In the genomic region with DNA sequence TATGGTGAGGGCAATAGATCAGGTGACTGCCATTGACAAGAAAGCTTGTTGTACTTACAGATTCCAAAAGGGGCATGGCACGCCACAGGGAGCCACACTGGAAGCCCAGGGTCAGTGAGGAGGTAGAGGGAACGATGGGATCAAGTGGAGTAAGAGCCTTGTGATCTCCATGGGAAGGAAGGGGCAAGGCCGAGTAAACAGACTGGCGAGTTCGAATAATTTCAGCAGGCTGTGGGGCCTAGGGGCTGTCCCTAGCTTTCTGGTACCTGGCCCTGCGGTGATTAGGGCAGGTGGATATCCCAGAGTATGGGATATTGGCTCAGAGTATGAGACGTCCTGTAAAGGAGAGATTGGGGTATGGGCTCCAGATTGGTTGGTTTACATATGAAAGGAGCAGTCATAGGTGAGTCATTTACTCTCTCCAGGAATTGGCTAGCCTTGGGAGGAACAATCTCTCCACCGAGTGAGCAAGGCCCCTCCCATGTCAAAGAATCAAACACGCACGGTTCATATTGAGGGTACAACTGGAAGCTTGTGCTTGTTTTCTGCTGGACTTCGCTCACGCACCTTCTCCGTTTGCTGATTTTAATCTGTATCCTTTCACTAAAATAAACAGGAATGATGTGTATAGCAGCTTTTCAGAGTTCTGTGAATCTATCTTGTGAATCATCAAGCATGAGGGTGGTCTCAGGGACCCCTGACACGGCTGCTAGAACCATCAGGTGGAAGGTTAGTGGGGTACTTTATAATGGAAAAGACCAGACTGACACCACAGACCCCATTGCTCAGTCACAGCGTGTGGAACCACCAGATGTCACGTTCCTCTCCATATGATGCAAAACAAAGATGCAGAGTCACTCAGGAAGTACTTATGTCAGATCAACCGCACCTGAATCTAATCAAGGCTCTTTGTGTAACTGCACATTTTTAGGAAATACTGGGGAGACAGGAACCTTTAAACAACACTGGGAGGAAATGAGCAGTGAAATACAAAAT, we compare ENCODE assay signal across 1 cellular context.
A peak's percentile ranks its signal among the peaks of the same experiment; 100 is the strongest.
TF ChIP-seq lines count a peak whose summit lies in the region.

No MANE protein-coding gene starts in this region.

TF ChIP-seq in K562, 482 proteins besides CTCF, POLR2A, EP300 and RAD21 (continued from another document and continues in another):
- TF ChIP-seq, protein P1, sequence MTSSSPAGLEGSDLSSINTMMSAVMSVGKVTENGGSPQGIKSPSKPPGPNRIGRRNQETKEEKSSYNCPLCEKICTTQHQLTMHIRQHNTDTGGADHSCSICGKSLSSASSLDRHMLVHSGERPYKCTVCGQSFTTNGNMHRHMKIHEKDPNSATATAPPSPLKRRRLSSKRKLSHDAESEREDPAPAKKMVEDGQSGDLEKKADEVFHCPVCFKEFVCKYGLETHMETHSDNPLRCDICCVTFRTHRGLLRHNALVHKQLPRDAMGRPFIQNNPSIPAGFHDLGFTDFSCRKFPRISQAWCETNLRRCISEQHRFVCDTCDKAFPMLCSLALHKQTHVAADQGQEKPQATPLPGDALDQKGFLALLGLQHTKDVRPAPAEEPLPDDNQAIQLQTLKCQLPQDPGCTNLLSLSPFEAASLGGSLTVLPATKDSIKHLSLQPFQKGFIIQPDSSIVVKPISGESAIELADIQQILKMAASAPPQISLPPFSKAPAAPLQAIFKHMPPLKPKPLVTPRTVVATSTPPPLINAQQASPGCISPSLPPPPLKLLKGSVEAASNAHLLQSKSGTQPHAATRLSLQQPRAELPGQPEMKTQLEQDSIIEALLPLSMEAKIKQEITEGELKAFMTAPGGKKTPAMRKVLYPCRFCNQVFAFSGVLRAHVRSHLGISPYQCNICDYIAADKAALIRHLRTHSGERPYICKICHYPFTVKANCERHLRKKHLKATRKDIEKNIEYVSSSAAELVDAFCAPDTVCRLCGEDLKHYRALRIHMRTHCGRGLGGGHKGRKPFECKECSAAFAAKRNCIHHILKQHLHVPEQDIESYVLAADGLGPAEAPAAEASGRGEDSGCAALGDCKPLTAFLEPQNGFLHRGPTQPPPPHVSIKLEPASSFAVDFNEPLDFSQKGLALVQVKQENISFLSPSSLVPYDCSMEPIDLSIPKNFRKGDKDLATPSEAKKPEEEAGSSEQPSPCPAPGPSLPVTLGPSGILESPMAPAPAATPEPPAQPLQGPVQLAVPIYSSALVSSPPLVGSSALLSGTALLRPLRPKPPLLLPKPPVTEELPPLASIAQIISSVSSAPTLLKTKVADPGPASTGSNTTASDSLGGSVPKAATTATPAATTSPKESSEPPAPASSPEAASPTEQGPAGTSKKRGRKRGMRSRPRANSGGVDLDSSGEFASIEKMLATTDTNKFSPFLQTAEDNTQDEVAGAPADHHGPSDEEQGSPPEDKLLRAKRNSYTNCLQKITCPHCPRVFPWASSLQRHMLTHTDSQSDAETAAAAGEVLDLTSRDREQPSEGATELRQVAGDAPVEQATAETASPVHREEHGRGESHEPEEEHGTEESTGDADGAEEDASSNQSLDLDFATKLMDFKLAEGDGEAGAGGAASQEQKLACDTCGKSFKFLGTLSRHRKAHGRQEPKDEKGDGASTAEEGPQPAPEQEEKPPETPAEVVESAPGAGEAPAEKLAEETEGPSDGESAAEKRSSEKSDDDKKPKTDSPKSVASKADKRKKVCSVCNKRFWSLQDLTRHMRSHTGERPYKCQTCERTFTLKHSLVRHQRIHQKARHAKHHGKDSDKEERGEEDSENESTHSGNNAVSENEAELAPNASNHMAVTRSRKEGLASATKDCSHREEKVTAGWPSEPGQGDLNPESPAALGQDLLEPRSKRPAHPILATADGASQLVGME (CRISPR knock-in tag; IDR thresholded peaks at IDR 0.05): no peak
- TF ChIP-seq BCOR (IDR thresholded peaks at IDR 0.05): no peak
- TF ChIP-seq, protein P2, sequence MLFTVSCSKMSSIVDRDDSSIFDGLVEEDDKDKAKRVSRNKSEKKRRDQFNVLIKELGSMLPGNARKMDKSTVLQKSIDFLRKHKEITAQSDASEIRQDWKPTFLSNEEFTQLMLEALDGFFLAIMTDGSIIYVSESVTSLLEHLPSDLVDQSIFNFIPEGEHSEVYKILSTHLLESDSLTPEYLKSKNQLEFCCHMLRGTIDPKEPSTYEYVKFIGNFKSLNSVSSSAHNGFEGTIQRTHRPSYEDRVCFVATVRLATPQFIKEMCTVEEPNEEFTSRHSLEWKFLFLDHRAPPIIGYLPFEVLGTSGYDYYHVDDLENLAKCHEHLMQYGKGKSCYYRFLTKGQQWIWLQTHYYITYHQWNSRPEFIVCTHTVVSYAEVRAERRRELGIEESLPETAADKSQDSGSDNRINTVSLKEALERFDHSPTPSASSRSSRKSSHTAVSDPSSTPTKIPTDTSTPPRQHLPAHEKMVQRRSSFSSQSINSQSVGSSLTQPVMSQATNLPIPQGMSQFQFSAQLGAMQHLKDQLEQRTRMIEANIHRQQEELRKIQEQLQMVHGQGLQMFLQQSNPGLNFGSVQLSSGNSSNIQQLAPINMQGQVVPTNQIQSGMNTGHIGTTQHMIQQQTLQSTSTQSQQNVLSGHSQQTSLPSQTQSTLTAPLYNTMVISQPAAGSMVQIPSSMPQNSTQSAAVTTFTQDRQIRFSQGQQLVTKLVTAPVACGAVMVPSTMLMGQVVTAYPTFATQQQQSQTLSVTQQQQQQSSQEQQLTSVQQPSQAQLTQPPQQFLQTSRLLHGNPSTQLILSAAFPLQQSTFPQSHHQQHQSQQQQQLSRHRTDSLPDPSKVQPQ (CRISPR knock-in tag; IDR thresholded peaks at IDR 0.05; ENCODE audit: borderline replicate concordance): no peak
- no peak for TF ChIP-seq DIDO1 (tag; IDR thresholded peaks at IDR 0.05; ENCODE audit: low read depth)
- peak; percentile 30; the same call in 1 of the 2 replicates for TF ChIP-seq FOXJ2 (tag; IDR thresholded peaks at IDR 0.05)
- TF ChIP-seq L3MBTL2 (IDR thresholded peaks at IDR 0.05): peak; percentile 89
- no peak for TF ChIP-seq CREB1 (IDR thresholded peaks at IDR 0.05)
- TF ChIP-seq CREB1 (CRISPR knock-in tag; IDR thresholded peaks at IDR 0.05): no peak
- TF ChIP-seq GATAD2A (IDR thresholded peaks at IDR 0.05): no peak; the same call in 1 of the 2 replicates
- TF ChIP-seq, protein P3, sequence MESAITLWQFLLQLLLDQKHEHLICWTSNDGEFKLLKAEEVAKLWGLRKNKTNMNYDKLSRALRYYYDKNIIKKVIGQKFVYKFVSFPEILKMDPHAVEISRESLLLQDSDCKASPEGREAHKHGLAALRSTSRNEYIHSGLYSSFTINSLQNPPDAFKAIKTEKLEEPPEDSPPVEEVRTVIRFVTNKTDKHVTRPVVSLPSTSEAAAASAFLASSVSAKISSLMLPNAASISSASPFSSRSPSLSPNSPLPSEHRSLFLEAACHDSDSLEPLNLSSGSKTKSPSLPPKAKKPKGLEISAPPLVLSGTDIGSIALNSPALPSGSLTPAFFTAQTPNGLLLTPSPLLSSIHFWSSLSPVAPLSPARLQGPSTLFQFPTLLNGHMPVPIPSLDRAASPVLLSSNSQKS (CRISPR knock-in tag; IDR thresholded peaks at IDR 0.05): no peak
- TF ChIP-seq PPARD (CRISPR knock-in tag; IDR thresholded peaks at IDR 0.05): no peak
- TF ChIP-seq CBX8 (IDR thresholded peaks at IDR 0.05; ENCODE audit: borderline replicate concordance, extremely low read depth, low read depth, low read length, poor library complexity, severe bottlenecking): no peak
- TF ChIP-seq, protein P4, sequence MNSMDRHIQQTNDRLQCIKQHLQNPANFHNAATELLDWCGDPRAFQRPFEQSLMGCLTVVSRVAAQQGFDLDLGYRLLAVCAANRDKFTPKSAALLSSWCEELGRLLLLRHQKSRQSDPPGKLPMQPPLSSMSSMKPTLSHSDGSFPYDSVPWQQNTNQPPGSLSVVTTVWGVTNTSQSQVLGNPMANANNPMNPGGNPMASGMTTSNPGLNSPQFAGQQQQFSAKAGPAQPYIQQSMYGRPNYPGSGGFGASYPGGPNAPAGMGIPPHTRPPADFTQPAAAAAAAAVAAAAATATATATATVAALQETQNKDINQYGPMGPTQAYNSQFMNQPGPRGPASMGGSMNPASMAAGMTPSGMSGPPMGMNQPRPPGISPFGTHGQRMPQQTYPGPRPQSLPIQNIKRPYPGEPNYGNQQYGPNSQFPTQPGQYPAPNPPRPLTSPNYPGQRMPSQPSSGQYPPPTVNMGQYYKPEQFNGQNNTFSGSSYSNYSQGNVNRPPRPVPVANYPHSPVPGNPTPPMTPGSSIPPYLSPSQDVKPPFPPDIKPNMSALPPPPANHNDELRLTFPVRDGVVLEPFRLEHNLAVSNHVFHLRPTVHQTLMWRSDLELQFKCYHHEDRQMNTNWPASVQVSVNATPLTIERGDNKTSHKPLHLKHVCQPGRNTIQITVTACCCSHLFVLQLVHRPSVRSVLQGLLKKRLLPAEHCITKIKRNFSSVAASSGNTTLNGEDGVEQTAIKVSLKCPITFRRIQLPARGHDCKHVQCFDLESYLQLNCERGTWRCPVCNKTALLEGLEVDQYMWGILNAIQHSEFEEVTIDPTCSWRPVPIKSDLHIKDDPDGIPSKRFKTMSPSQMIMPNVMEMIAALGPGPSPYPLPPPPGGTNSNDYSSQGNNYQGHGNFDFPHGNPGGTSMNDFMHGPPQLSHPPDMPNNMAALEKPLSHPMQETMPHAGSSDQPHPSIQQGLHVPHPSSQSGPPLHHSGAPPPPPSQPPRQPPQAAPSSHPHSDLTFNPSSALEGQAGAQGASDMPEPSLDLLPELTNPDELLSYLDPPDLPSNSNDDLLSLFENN (IDR thresholded peaks at IDR 0.05; ENCODE audit: low read depth in 2 of 2, low read length in 2 of 2): no peak
- TF ChIP-seq HIVEP1 (CRISPR knock-in tag; IDR thresholded peaks at IDR 0.05): no peak
- TF ChIP-seq, protein P5, sequence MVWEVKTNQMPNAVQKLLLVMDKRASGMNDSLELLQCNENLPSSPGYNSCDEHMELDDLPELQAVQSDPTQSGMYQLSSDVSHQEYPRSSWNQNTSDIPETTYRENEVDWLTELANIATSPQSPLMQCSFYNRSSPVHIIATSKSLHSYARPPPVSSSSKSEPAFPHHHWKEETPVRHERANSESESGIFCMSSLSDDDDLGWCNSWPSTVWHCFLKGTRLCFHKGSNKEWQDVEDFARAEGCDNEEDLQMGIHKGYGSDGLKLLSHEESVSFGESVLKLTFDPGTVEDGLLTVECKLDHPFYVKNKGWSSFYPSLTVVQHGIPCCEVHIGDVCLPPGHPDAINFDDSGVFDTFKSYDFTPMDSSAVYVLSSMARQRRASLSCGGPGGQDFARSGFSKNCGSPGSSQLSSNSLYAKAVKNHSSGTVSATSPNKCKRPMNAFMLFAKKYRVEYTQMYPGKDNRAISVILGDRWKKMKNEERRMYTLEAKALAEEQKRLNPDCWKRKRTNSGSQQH (CRISPR knock-in tag; IDR thresholded peaks at IDR 0.05): no peak
- TF ChIP-seq FIP1L1 (IDR thresholded peaks at IDR 0.05; ENCODE audit: low read depth, low read length, poor library complexity, severe bottlenecking): no peak
- no peak for TF ChIP-seq ARNT (IDR thresholded peaks at IDR 0.05)
- TF ChIP-seq KAT7 (CRISPR knock-in tag; IDR thresholded peaks at IDR 0.05; ENCODE audit: borderline replicate concordance): no peak
- no peak for TF ChIP-seq KLF16 (IDR thresholded peaks at IDR 0.05)
- 0 out of 2 replicates have a peak, but pooled peaks have one; percentile 16 for TF ChIP-seq IFI16 (CRISPR knock-in tag; IDR thresholded peaks at IDR 0.05)
- TF ChIP-seq, protein P6, sequence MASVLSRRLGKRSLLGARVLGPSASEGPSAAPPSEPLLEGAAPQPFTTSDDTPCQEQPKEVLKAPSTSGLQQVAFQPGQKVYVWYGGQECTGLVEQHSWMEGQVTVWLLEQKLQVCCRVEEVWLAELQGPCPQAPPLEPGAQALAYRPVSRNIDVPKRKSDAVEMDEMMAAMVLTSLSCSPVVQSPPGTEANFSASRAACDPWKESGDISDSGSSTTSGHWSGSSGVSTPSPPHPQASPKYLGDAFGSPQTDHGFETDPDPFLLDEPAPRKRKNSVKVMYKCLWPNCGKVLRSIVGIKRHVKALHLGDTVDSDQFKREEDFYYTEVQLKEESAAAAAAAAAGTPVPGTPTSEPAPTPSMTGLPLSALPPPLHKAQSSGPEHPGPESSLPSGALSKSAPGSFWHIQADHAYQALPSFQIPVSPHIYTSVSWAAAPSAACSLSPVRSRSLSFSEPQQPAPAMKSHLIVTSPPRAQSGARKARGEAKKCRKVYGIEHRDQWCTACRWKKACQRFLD (CRISPR knock-in tag; IDR thresholded peaks at IDR 0.05): peak; percentile 88; the same call in 1 of the 2 replicates
- peak; percentile 86 for TF ChIP-seq ETV1 (tag; conservative IDR thresholded peaks at IDR 0.05; ENCODE audit: low read depth)
- TF ChIP-seq, protein P7, sequence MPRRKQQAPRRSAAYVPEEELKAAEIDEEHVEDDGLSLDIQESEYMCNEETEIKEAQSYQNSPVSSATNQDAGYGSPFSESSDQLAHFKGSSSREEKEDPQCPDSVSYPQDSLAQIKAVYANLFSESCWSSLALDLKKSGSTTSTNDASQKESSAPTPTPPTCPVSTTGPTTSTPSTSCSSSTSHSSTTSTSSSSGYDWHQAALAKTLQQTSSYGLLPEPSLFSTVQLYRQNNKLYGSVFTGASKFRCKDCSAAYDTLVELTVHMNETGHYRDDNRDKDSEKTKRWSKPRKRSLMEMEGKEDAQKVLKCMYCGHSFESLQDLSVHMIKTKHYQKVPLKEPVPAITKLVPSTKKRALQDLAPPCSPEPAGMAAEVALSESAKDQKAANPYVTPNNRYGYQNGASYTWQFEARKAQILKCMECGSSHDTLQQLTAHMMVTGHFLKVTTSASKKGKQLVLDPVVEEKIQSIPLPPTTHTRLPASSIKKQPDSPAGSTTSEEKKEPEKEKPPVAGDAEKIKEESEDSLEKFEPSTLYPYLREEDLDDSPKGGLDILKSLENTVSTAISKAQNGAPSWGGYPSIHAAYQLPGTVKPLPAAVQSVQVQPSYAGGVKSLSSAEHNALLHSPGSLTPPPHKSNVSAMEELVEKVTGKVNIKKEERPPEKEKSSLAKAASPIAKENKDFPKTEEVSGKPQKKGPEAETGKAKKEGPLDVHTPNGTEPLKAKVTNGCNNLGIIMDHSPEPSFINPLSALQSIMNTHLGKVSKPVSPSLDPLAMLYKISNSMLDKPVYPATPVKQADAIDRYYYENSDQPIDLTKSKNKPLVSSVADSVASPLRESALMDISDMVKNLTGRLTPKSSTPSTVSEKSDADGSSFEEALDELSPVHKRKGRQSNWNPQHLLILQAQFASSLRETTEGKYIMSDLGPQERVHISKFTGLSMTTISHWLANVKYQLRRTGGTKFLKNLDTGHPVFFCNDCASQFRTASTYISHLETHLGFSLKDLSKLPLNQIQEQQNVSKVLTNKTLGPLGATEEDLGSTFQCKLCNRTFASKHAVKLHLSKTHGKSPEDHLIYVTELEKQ (CRISPR knock-in tag; IDR thresholded peaks at IDR 0.05): peak; percentile 48; the same call in 1 of the 2 replicates
